In the genomic region with DNA sequence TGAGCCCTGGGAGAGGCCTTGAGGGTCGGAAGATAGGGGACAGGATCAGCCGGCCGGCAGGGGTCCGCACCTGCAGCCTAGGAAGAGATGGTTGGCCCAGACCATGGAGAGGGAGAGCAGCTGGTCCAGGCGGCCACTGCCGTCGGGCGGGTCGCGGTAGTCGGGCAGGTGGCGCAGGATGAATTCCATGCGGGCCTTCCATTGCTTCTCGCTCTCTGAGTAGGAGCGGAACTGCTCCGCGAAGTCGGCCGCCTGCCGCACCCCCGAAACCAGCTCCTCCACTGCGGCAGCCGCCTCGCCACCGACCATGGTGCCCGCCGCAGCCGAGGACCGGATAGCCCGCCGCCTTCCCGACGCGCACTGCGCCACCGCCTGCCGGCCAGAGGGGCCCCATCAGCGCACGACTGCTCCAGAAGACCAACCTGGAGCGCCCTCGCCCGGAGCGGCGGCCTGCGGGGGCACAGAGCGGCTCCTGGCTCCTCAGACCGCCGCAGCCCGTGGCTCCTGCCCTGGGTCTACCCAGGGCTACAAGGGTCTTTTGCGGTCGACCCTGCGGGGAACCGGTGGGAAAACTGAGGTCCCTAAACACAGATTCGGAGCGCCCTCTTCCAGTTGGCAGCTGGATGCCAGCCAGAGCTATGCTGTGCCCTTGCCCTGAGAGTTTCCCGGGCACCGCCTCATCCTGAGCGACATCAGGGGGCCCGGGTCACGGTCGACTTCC, we compare ENCODE assay signal across 1 cellular context.
A peak's percentile ranks its signal among the peaks of the same experiment; 100 is the strongest.
TF ChIP-seq lines count a peak whose summit lies in the region.

A gene with protein sequence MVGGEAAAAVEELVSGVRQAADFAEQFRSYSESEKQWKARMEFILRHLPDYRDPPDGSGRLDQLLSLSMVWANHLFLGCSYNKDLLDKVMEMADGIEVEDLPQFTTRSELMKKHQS (minus strand): TSS at position 336 of the 721 bp plus-strand sequence. CDS start 27 bp downstream, at position 309.

TF ChIP-seq in HepG2, 621 proteins besides CTCF, POLR2A, EP300 and RAD21 (continued from another document and continues in another):
- TF ChIP-seq, protein P1, sequence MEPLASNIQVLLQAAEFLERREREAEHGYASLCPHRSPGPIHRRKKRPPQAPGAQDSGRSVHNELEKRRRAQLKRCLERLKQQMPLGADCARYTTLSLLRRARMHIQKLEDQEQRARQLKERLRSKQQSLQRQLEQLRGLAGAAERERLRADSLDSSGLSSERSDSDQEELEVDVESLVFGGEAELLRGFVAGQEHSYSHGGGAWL (CRISPR knock-in tag; IDR thresholded peaks at IDR 0.05): peak; percentile 90; the same call in 1 of the 2 replicates
- TF ChIP-seq, protein P2, sequence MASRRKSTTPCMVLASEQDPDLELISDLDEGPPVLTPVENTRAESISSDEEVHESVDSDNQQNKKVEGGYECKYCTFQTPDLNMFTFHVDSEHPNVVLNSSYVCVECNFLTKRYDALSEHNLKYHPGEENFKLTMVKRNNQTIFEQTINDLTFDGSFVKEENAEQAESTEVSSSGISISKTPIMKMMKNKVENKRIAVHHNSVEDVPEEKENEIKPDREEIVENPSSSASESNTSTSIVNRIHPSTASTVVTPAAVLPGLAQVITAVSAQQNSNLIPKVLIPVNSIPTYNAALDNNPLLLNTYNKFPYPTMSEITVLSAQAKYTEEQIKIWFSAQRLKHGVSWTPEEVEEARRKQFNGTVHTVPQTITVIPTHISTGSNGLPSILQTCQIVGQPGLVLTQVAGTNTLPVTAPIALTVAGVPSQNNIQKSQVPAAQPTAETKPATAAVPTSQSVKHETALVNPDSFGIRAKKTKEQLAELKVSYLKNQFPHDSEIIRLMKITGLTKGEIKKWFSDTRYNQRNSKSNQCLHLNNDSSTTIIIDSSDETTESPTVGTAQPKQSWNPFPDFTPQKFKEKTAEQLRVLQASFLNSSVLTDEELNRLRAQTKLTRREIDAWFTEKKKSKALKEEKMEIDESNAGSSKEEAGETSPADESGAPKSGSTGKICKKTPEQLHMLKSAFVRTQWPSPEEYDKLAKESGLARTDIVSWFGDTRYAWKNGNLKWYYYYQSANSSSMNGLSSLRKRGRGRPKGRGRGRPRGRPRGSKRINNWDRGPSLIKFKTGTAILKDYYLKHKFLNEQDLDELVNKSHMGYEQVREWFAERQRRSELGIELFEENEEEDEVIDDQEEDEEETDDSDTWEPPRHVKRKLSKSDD (CRISPR knock-in tag; IDR thresholded peaks at IDR 0.05; ENCODE audit: low read depth): peak; percentile 88
- TF ChIP-seq BHLHE40 (IDR thresholded peaks at IDR 0.05; ENCODE audit: low read length) (no peak), HES4 (CRISPR knock-in tag; IDR thresholded peaks at IDR 0.05; ENCODE audit: borderline replicate concordance) (peak; percentile 76; the same call in 1 of the 2 replicates), CBX5 (CRISPR knock-in tag; IDR thresholded peaks at IDR 0.05; ENCODE audit: borderline replicate concordance) (peak; percentile 95; the same call in 1 of the 2 replicates), AGO1 (IDR thresholded peaks at IDR 0.05; ENCODE audit: low read depth, low read length, poor library complexity, severe bottlenecking) (no peak), ZNF253 (CRISPR knock-in tag; IDR thresholded peaks at IDR 0.05; ENCODE audit: borderline replicate concordance) (peak; percentile 73; the same call in 1 of the 2 replicates), ZBTB42 (CRISPR knock-in tag; IDR thresholded peaks at IDR 0.05) (no peak; the same call in 1 of the 2 replicates), ZNF343 (CRISPR knock-in tag; IDR thresholded peaks at IDR 0.05) (peak; percentile 89), STAG1 (CRISPR knock-in tag; IDR thresholded peaks at IDR 0.05) (peak; percentile 73), ZSCAN30 (CRISPR knock-in tag; IDR thresholded peaks at IDR 0.05) (no peak), ZFX (CRISPR knock-in tag; IDR thresholded peaks at IDR 0.05; ENCODE audit: low read depth) (peak; percentile 88), ZNF354B (CRISPR knock-in tag; IDR thresholded peaks at IDR 0.05) (no peak), ZNF713 (CRISPR knock-in tag; IDR thresholded peaks at IDR 0.05) (0 out of 2 replicates have a peak, but pooled peaks have one; percentile 72), ZFP90 (CRISPR knock-in tag; IDR thresholded peaks at IDR 0.05; ENCODE audit: borderline replicate concordance) (peak; percentile 81; the same call in 1 of the 2 replicates), FOXM1 (CRISPR knock-in tag; IDR thresholded peaks at IDR 0.05) (no peak), POLR2AphosphoS2 (IDR thresholded peaks at IDR 0.05; ENCODE audit: low read depth, low read length) (no peak), POGZ (CRISPR knock-in tag; IDR thresholded peaks at IDR 0.05) (peak; percentile 99)
- TF ChIP-seq, protein P3, sequence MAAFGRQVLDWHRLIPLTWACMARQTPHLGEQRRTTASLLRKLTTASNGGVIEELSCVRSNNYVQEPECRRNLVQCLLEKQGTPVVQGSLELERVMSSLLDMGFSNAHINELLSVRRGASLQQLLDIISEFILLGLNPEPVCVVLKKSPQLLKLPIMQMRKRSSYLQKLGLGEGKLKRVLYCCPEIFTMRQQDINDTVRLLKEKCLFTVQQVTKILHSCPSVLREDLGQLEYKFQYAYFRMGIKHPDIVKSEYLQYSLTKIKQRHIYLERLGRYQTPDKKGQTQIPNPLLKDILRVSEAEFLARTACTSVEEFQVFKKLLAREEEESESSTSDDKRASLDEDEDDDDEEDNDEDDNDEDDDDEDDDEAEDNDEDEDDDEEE (CRISPR knock-in tag; IDR thresholded peaks at IDR 0.05): peak; percentile 90; the same call in 1 of the 2 replicates
- TF ChIP-seq, protein P4, sequence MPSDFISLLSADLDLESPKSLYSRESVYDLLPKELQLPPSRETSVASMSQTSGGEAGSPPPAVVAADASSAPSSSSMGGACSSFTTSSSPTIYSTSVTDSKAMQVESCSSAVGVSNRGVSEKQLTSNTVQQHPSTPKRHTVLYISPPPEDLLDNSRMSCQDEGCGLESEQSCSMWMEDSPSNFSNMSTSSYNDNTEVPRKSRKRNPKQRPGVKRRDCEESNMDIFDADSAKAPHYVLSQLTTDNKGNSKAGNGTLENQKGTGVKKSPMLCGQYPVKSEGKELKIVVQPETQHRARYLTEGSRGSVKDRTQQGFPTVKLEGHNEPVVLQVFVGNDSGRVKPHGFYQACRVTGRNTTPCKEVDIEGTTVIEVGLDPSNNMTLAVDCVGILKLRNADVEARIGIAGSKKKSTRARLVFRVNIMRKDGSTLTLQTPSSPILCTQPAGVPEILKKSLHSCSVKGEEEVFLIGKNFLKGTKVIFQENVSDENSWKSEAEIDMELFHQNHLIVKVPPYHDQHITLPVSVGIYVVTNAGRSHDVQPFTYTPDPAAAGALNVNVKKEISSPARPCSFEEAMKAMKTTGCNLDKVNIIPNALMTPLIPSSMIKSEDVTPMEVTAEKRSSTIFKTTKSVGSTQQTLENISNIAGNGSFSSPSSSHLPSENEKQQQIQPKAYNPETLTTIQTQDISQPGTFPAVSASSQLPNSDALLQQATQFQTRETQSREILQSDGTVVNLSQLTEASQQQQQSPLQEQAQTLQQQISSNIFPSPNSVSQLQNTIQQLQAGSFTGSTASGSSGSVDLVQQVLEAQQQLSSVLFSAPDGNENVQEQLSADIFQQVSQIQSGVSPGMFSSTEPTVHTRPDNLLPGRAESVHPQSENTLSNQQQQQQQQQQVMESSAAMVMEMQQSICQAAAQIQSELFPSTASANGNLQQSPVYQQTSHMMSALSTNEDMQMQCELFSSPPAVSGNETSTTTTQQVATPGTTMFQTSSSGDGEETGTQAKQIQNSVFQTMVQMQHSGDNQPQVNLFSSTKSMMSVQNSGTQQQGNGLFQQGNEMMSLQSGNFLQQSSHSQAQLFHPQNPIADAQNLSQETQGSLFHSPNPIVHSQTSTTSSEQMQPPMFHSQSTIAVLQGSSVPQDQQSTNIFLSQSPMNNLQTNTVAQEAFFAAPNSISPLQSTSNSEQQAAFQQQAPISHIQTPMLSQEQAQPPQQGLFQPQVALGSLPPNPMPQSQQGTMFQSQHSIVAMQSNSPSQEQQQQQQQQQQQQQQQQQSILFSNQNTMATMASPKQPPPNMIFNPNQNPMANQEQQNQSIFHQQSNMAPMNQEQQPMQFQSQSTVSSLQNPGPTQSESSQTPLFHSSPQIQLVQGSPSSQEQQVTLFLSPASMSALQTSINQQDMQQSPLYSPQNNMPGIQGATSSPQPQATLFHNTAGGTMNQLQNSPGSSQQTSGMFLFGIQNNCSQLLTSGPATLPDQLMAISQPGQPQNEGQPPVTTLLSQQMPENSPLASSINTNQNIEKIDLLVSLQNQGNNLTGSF (CRISPR knock-in tag; IDR thresholded peaks at IDR 0.05): no peak; the same call in 1 of the 2 replicates
- TF ChIP-seq, protein P5, sequence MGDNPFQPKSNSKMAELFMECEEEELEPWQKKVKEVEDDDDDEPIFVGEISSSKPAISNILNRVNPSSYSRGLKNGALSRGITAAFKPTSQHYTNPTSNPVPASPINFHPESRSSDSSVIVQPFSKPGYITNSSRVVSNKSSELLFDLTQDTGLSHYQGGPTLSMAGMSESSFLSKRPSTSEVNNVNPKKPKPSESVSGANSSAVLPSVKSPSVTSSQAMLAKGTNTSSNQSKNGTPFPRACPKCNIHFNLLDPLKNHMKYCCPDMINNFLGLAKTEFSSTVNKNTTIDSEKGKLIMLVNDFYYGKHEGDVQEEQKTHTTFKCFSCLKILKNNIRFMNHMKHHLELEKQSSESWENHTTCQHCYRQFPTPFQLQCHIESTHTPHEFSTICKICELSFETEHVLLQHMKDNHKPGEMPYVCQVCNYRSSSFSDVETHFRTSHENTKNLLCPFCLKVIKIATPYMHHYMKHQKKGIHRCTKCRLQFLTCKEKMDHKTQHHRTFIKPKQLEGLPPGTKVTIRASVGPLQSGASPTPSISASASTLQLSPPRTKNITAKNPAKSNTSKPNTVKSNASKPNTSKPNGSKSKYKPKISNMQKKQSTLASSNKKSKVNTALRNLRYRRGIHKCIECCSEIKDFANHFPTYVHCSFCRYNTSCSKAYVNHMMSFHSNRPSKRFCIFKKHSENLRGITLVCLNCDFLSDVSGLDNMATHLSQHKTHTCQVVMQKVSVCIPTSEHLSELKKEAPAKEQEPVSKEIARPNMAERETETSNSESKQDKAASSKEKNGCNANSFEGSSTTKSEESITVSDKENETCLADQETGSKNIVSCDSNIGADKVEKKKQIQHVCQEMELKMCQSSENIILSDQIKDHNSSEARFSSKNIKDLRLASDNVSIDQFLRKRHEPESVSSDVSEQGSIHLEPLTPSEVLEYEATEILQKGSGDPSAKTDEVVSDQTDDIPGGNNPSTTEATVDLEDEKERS (CRISPR knock-in tag; IDR thresholded peaks at IDR 0.05): peak; percentile 65
- TF ChIP-seq, protein P6, sequence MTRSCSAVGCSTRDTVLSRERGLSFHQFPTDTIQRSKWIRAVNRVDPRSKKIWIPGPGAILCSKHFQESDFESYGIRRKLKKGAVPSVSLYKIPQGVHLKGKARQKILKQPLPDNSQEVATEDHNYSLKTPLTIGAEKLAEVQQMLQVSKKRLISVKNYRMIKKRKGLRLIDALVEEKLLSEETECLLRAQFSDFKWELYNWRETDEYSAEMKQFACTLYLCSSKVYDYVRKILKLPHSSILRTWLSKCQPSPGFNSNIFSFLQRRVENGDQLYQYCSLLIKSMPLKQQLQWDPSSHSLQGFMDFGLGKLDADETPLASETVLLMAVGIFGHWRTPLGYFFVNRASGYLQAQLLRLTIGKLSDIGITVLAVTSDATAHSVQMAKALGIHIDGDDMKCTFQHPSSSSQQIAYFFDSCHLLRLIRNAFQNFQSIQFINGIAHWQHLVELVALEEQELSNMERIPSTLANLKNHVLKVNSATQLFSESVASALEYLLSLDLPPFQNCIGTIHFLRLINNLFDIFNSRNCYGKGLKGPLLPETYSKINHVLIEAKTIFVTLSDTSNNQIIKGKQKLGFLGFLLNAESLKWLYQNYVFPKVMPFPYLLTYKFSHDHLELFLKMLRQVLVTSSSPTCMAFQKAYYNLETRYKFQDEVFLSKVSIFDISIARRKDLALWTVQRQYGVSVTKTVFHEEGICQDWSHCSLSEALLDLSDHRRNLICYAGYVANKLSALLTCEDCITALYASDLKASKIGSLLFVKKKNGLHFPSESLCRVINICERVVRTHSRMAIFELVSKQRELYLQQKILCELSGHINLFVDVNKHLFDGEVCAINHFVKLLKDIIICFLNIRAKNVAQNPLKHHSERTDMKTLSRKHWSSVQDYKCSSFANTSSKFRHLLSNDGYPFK (CRISPR knock-in tag; IDR thresholded peaks at IDR 0.05; ENCODE audit: borderline replicate concordance): peak; percentile 99
- TF ChIP-seq, protein P7, sequence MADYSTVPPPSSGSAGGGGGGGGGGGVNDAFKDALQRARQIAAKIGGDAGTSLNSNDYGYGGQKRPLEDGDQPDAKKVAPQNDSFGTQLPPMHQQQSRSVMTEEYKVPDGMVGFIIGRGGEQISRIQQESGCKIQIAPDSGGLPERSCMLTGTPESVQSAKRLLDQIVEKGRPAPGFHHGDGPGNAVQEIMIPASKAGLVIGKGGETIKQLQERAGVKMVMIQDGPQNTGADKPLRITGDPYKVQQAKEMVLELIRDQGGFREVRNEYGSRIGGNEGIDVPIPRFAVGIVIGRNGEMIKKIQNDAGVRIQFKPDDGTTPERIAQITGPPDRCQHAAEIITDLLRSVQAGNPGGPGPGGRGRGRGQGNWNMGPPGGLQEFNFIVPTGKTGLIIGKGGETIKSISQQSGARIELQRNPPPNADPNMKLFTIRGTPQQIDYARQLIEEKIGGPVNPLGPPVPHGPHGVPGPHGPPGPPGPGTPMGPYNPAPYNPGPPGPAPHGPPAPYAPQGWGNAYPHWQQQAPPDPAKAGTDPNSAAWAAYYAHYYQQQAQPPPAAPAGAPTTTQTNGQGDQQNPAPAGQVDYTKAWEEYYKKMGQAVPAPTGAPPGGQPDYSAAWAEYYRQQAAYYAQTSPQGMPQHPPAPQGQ (CRISPR knock-in tag; IDR thresholded peaks at IDR 0.05; ENCODE audit: borderline replicate concordance): no peak
- TF ChIP-seq, protein P8, sequence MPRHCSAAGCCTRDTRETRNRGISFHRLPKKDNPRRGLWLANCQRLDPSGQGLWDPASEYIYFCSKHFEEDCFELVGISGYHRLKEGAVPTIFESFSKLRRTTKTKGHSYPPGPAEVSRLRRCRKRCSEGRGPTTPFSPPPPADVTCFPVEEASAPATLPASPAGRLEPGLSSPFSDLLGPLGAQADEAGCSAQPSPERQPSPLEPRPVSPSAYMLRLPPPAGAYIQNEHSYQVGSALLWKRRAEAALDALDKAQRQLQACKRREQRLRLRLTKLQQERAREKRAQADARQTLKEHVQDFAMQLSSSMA (CRISPR knock-in tag; IDR thresholded peaks at IDR 0.05): peak; percentile 95
- TF ChIP-seq, protein P9, sequence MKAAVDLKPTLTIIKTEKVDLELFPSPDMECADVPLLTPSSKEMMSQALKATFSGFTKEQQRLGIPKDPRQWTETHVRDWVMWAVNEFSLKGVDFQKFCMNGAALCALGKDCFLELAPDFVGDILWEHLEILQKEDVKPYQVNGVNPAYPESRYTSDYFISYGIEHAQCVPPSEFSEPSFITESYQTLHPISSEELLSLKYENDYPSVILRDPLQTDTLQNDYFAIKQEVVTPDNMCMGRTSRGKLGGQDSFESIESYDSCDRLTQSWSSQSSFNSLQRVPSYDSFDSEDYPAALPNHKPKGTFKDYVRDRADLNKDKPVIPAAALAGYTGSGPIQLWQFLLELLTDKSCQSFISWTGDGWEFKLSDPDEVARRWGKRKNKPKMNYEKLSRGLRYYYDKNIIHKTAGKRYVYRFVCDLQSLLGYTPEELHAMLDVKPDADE (CRISPR knock-in tag; IDR thresholded peaks at IDR 0.05): no peak
- TF ChIP-seq, protein P10, sequence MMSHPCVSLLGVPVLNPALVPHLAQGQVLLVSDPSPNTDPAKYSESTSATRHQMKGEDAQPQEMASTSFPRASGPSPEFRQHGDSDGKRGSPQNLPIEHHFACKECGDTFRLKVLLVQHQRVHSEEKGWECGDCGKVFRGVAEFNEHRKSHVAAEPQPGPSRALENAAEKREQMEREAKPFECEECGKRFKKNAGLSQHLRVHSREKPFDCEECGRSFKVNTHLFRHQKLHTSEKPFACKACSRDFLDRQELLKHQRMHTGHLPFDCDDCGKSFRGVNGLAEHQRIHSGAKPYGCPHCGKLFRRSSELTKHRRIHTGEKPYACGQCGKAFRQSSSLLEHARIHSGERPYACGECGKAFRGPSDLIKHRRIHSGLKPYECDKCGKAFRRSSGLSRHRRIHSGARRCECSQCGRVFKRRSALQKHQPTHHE (CRISPR knock-in tag; IDR thresholded peaks at IDR 0.05; ENCODE audit: borderline replicate concordance): no peak
